18 cellular contexts compared by ENCODE assay signal in genomic region chr11:128607819-128608218, GRCh38. TPM values are rescaled to one million over a fixed set of nuclear protein-coding genes. Genes with fewer than 3 reads are reported as not detected.
DNase-seq lines count a peak whose midpoint lies in the region; ATAC-seq, FAIRE-seq and TF ChIP-seq lines count a peak whose summit lies in the region.
"Had no signal": no experiment of that assay in that cellular context is flagged by ENCODE, and none has a peak within 500 bp of the region (broad histone marks: within the 10 kb centered on the region; RNA-seq: fewer than 3 reads in every experiment).

No MANE protein-coding gene starts in this region.

- 63% methylated on average over 5 of the region's 5 CpGs for WGBS in right cardiac atrium
- 81 to 84% methylated on average over 4 to 5 of the region's 5 CpGs for WGBS in endodermal cell (ENCODE audit: insufficient coverage in 1 of 2, insufficient read length in 1 of 2), 2 experiments
- WGBS in lower leg skin, 2 donors: 92 to 95% methylated on average over 5 of the region's 5 CpGs

- no peak overlapping the region for H3K9ac ChIP-seq in endodermal cell (ENCODE audit: extremely low read depth, low read length, poor library complexity, severe bottlenecking)

- no peak for TF ChIP-seq POLR2A in lower leg skin (IDR thresholded peaks at IDR 0.05)

- no peaks in the 10 kb centered on the region for H3K36me3 Mint-ChIP-seq in endodermal cell (ENCODE audit: low read depth)
- H3K36me3 Mint-ChIP-seq: brain had no signal

- H3K4me3 ChIP-seq in cardiac muscle cell: no peak overlapping the region
- no peak overlapping the region for H3K4me3 ChIP-seq in right cardiac atrium (ENCODE audit: low read length)
- H3K4me3 ChIP-seq in endodermal cell (ENCODE audit: low read length): no peak overlapping the region
- no peak overlapping the region for H3K4me3 ChIP-seq in lower leg skin (ENCODE audit: low read depth, poor library complexity, severe bottlenecking)
- H3K4me3 ChIP-seq: thyroid gland had no signal

- H3K9me3 Mint-ChIP-seq in endodermal cell: no peaks in the 10 kb centered on the region
- H3K9me3 Mint-ChIP-seq in stimulated activated naive CD8-positive, alpha-beta T cell treated with anti-CD3 and anti-CD28 coated beads, Interleukin-15, amount 100 ng/mL, for 72 hours: no peaks in the 10 kb centered on the region
- H3K9me3 Mint-ChIP-seq: activated naive CD4-positive, alpha-beta T cell treated with anti-CD3 and anti-CD28 coated beads for 36 hours had no signal

- H3K27ac ChIP-seq in cardiac muscle cell (peak overlapping the region; percentile 49), right cardiac atrium (ENCODE audit: low read length) (no peak overlapping the region), endodermal cell (ENCODE audit: low read depth, low read length) (no peak overlapping the region)
- H3K27ac ChIP-seq: thyroid gland had no signal

- intact Hi-C loops in right cardiac atrium (cut with DNase I) (no loop called here), lower leg skin (cut with DNase I; ENCODE audit: low total_unique reads) (no loop called here)

- DNase-seq in cardiac muscle cell (ENCODE audit: low read depth in 1 of 2, low spot score in 1 of 2) (peak in 1 of 2 donors; percentile 54), right cardiac atrium (no peak), NCI-H2196 treated with DMSO at 0.1 percent for 48 hours (lab: John Stamatoyannopoulos, UW; ENCODE audit: unreplicated experiment) (peak; percentile 35), endodermal cell (peak; percentile 46), lower leg skin (ENCODE audit: low spot score in 2 of 2) (no peak), HTR-8/SVneo (ENCODE audit: insufficient read length, low spot score) (no peak), COLO829 (ENCODE audit: low spot score) (no peak)
- peak in 1 of 2 donors; percentile 36 for DNase-seq in stimulated activated naive CD8-positive, alpha-beta T cell treated with anti-CD3 and anti-CD28 coated beads, Interleukin-15, amount 100 ng/mL, for 72 hours
- DNase-seq: activated CD4-positive, CD25-positive, alpha-beta regulatory T cell treated with anti-CD3 and anti-CD28 coated beads, Interleukin-2, amount 50 U/mL, for 72 hours; activated naive CD4-positive, alpha-beta T cell treated with anti-CD3 and anti-CD28 coated beads for 36 hours; foreskin melanocyte; KG1; left cardiac atrium; NCI-H1105 treated with DMSO at 0.1 percent for 48 hours; NCI-H2227 treated with DMSO at 0.1 percent for 48 hours; SHP77 treated with DMSO at 0.1 percent for 48 hours; thyroid gland had no signal

- H3K4me3 Mint-ChIP-seq in endodermal cell: no peak overlapping the region
- peak overlapping the region in 1 of 2 donors; percentile 24 for H3K4me3 Mint-ChIP-seq in stimulated activated naive CD8-positive, alpha-beta T cell treated with anti-CD3 and anti-CD28 coated beads, Interleukin-15, amount 100 ng/mL, for 72 hours
- H3K4me3 Mint-ChIP-seq: activated naive CD4-positive, alpha-beta T cell treated with anti-CD3 and anti-CD28 coated beads for 36 hours; brain had no signal

- H3K36me3 ChIP-seq in cardiac muscle cell: no peaks in the 10 kb centered on the region
- no peaks in the 10 kb centered on the region for H3K36me3 ChIP-seq in endodermal cell (ENCODE audit: control insufficient read depth, insufficient read depth, low read length)
- H3K36me3 ChIP-seq: thyroid gland had no signal

- H3K9me3 ChIP-seq in cardiac muscle cell (ENCODE audit: low read depth) (no peaks in the 10 kb centered on the region), right cardiac atrium (ENCODE audit: control insufficient read depth, low read length) (no peaks in the 10 kb centered on the region), endodermal cell (ENCODE audit: control insufficient read depth, low read length) (no peaks in the 10 kb centered on the region)
- H3K9me3 ChIP-seq: thyroid gland had no signal

- TF ChIP-seq CTCF in cardiac muscle cell (IDR thresholded peaks at IDR 0.05; ENCODE audit: low read depth, low read length) (no peak), endodermal cell (conservative IDR thresholded peaks at IDR 0.05) (no peak), lower leg skin (IDR thresholded peaks at IDR 0.05) (no peak)

- no peak for ATAC-seq in right cardiac atrium
- ATAC-seq in stimulated activated naive CD8-positive, alpha-beta T cell treated with anti-CD3 and anti-CD28 coated beads, Interleukin-15, amount 100 ng/mL, for 72 hours: peak; percentile 72

- H3K27ac Mint-ChIP-seq in endodermal cell: no peak overlapping the region
- no peak overlapping the region for H3K27ac Mint-ChIP-seq in stimulated activated naive CD8-positive, alpha-beta T cell treated with anti-CD3 and anti-CD28 coated beads, Interleukin-15, amount 100 ng/mL, for 72 hours
- H3K27ac Mint-ChIP-seq: activated naive CD4-positive, alpha-beta T cell treated with anti-CD3 and anti-CD28 coated beads for 36 hours; brain had no signal

- no peak for FAIRE-seq in HTR-8/SVneo (lab: Jason Lieb, UNC)

- H3K4me1 ChIP-seq in cardiac muscle cell (ENCODE audit: low read depth) (peaks cover 40% of the 10 kb centered on the region), right cardiac atrium (ENCODE audit: control insufficient read depth, insufficient read depth, low read length) (peaks cover 7% of the 10 kb centered on the region), endodermal cell (ENCODE audit: control insufficient read depth, insufficient read depth, low read length) (peaks cover 2% of the 10 kb centered on the region)

- H3K27me3 Mint-ChIP-seq in endodermal cell (ENCODE audit: insufficient read depth): peaks cover 15% of the 10 kb centered on the region
- no peaks in the 10 kb centered on the region for H3K27me3 Mint-ChIP-seq in stimulated activated naive CD8-positive, alpha-beta T cell treated with anti-CD3 and anti-CD28 coated beads, Interleukin-15, amount 100 ng/mL, for 72 hours

- H3K4me1 Mint-ChIP-seq in endodermal cell: peaks cover 22% of the 10 kb centered on the region
- H3K4me1 Mint-ChIP-seq in stimulated activated naive CD8-positive, alpha-beta T cell treated with anti-CD3 and anti-CD28 coated beads, Interleukin-15, amount 100 ng/mL, for 72 hours: peaks cover 64% of the 10 kb centered on the region

- H3K27me3 ChIP-seq in cardiac muscle cell (peaks cover 4% of the 10 kb centered on the region), right cardiac atrium (ENCODE audit: control insufficient read depth, insufficient read depth) (no peaks in the 10 kb centered on the region), endodermal cell (ENCODE audit: control insufficient read depth, insufficient read depth, low read length, poor library complexity, severe bottlenecking) (peaks cover 12% of the 10 kb centered on the region)
- H3K27me3 ChIP-seq: thyroid gland had no signal

RNA-seq across cellular contexts. Expression of gene ETS1, which starts 20.5 kb away (rescaled TPM):
- 4.1 and 10.2 TPM in 2 replicates for total RNA-seq in cardiac muscle cell
- 1.7 and 4.1 TPM in 2 replicates for polyA plus RNA-seq in cardiac muscle cell
- total RNA-seq in right cardiac atrium: 10 to 100 TPM; 38.3 to 60.6 (median 55.3) TPM
- 24.5 TPM for polyA plus RNA-seq in right cardiac atrium
- total RNA-seq in endodermal cell: 10 to 100 TPM; 34.3 to 36.4 TPM
- polyA plus RNA-seq in endodermal cell (2013, experiment 1 of 2): 24.1 TPM
- polyA plus RNA-seq in endodermal cell (2013, experiment 2 of 2): 23.3 TPM
- 10 to 100 TPM; 20.6 to 38.7 (median 21.8) TPM for total RNA-seq in lower leg skin

Comparison
In these comparisons a context has a peak if more than half of its experiments do, and no peak if none do; other contexts are left out.
1. DNase-seq: peak in NCI-H2196 treated with DMSO at 0.1 percent for 48 hours (single experiment) and endodermal cell (single experiment); none in right cardiac atrium (0 of 3), lower leg skin (0 of 2), HTR-8/SVneo (single experiment) and COLO829 (single experiment).